ENCODE assay signal across 1 cellular context in the genomic region with DNA sequence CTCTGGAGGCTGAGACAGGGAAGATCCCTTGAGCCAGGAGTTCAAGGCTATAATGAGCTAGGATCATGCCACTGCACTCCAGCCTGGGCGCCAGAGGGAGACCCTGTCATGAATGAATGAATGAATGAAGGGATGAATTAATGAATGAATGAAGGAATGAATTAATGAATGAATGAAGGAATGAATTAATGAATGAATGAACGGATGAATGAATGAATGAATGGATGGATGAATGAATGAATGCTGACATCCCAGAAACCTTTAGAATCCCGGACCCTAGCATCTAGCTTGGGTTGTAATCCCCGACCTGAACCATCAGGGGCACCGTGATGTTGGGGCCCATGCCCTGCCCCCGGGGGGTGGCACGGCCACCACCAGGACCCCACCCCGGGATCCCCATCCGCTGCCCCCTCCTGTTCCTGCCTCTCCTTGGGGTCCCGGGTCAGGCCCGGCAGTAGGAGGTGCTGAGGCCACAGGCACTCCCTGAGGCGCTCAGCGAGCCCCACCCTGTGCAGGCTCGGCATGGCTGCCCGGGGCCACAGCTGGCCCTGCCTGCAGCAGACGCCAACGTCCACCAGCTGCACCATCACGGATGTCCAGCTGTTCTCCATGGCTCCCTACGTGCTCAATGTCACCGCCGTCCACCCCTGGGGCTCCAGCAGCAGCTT.
TF ChIP-seq lines count a peak whose summit lies in the region.

No MANE protein-coding gene starts in this region.

TF ChIP-seq in IMR-90, 13 proteins besides CTCF, POLR2A, EP300 and RAD21:
- TF ChIP-seq SMC3 (IDR thresholded peaks at IDR 0.05; ENCODE audit: low read depth, low read length) (no peak), MAFK (IDR thresholded peaks at IDR 0.05; ENCODE audit: low read depth, low read length) (no peak), USF2 (IDR thresholded peaks at IDR 0.05; ENCODE audit: low read depth, low read length) (no peak), MAZ (IDR thresholded peaks at IDR 0.05; ENCODE audit: borderline replicate concordance, low read depth, low read length) (no peak), CEBPB (IDR thresholded peaks at IDR 0.05; ENCODE audit: low read depth, low read length) (no peak), MXI1 (IDR thresholded peaks at IDR 0.05; ENCODE audit: borderline replicate concordance, low read depth, low read length) (no peak), NFE2L2 (IDR thresholded peaks at IDR 0.05; ENCODE audit: low read depth, low read length) (no peak), RCOR1 (IDR thresholded peaks at IDR 0.05; ENCODE audit: insufficient replicate concordance, low read length) (no peak), CHD1 (IDR thresholded peaks at IDR 0.05; ENCODE audit: low read depth, low read length) (no peak)
- TF ChIP-seq, protein P1, sequence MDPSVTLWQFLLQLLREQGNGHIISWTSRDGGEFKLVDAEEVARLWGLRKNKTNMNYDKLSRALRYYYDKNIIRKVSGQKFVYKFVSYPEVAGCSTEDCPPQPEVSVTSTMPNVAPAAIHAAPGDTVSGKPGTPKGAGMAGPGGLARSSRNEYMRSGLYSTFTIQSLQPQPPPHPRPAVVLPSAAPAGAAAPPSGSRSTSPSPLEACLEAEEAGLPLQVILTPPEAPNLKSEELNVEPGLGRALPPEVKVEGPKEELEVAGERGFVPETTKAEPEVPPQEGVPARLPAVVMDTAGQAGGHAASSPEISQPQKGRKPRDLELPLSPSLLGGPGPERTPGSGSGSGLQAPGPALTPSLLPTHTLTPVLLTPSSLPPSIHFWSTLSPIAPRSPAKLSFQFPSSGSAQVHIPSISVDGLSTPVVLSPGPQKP (IDR thresholded peaks at IDR 0.05; ENCODE audit: borderline replicate concordance, low read depth, low read length) = no peak
